In the genomic region with DNA sequence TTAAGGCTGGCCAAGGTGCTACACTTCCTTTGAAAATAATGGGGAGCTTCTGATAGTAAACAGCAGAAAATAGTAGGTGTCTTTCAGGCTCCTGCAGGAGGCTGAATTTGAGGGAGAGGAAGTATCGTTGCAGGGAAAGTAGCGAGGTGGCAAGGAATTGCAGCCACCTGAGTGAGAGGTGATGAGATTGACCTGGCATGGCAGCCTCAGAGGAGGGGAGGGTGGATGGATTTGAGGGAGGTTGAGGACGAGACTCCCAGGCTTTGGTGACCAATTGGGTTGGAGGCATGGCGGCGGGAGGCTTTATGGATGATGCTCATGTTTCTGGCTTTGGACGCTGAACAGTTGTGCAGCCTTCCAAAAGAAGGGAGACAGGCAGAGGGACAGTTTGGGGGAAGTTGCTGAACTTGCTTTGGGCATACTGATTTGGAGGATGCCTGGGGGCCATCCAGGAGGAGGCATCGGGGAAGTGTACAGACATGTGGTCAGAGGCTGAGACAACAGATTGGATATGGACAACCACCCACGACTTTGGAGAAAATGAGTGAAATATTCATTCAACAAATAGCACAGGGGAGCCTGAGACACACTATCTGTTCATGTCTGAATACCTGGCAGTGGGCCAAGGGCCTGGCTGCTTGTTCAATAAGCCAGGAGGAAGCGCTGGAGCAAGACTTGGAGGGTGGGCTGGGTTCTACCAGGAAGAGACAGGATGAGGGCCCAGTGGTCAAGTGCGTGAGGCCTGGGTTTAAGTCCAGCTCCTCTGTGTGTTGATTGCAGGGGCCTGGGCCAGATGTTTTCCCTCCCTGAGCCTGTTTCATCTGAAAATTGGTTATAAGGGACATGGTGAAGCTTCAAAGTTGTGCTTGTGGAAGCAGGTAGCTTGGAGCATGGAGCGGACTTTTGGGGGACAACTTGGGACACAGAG, we compare ENCODE assay signal across 9 cellular contexts.
DNase-seq lines count a peak whose midpoint lies in the region; ATAC-seq and TF ChIP-seq lines count a peak whose summit lies in the region.
"Had no signal": no experiment of that assay in that cellular context is flagged by ENCODE, and none has a peak within 500 bp of the region (broad histone marks: within the 10 kb centered on the region; RNA-seq: fewer than 3 reads in every experiment).

No MANE protein-coding gene starts in this region.

- in situ Hi-C loops in transverse colon (cut with MboI; ENCODE audit: low pct_ligation_motif_present in 1 of 4, low pct_unique_long_range_greater_than_20kb in 1 of 4, low sequenced_read_pairs in 3 of 4), result no loop called here

- DNase-seq in NCI-H1436 (lab: John Stamatoyannopoulos, UW), result peak; percentile 31
- no peak for DNase-seq in NCI-H1436 treated with DMSO at 0.1 percent for 48 hours (lab: John Stamatoyannopoulos, UW)
- DNase-seq in ascending aorta (ENCODE audit: low spot score in 2 of 2), result peak in 1 of 2 donors; percentile 86
- peak; percentile 86 to 90 for DNase-seq in left colon
- DNase-seq in transverse colon, result peak; percentile 81

- no peak for TF ChIP-seq EP300 in transverse colon (IDR thresholded peaks at IDR 0.05; ENCODE audit: low read depth)

- TF ChIP-seq POLR2A in transverse colon (IDR thresholded peaks at IDR 0.05), result no peak

- intact Hi-C loops in ascending aorta (cut with DNase I) (no loop called here), left colon (cut with DNase I, micrococcal nuclease) (no loop called here), transverse colon (cut with DNase I; ENCODE audit: low total_unique reads) (no loop called here)

- TF ChIP-seq CTCF in ascending aorta (IDR thresholded peaks at IDR 0.05) (no peak), transverse colon (IDR thresholded peaks at IDR 0.05) (no peak)

- ATAC-seq in left colon (peak; percentile 52), HG03432 (IDR thresholded peaks at IDR 0.05; ENCODE audit: unreplicated experiment) (no peak), HG03139 (IDR thresholded peaks at IDR 0.05; ENCODE audit: unreplicated experiment) (no peak), GM18511 (IDR thresholded peaks at IDR 0.05; ENCODE audit: unreplicated experiment) (no peak)

- H3K27ac ChIP-seq in ascending aorta, result peak overlapping the region; percentile 73 to 81
- H3K27ac ChIP-seq in transverse colon, result peak overlapping the region; percentile 87 to 90 (median 88)
- H3K27ac ChIP-seq: KMS-11 had no signal

- no peaks in the 10 kb centered on the region for H3K36me3 ChIP-seq in ascending aorta
- H3K36me3 ChIP-seq in transverse colon, result no peaks in the 10 kb centered on the region

- 33 to 58% methylated on average over 2 to 11 of the region's 11 CpGs for WGBS in transverse colon (ENCODE audit: low coverage in 1 of 2), 2 donors

- H3K4me3 ChIP-seq in ascending aorta (no peak overlapping the region), transverse colon (no peak overlapping the region)

- no peaks in the 10 kb centered on the region for H3K27me3 ChIP-seq in ascending aorta
- no peaks in the 10 kb centered on the region for H3K27me3 ChIP-seq in transverse colon

- peaks cover 0 to 9% of the 10 kb centered on the region in 2 donors for H3K9me3 ChIP-seq in ascending aorta
- H3K9me3 ChIP-seq in transverse colon, result no peaks in the 10 kb centered on the region

- H3K4me1 ChIP-seq in ascending aorta (peaks cover 11 to 17% of the 10 kb centered on the region in 2 donors), transverse colon (peaks cover 27 to 49% (median 41%) of the 10 kb centered on the region in 4 donors)
